Comparison of ENCODE assay signal across 11 cellular contexts in the genomic region with DNA sequence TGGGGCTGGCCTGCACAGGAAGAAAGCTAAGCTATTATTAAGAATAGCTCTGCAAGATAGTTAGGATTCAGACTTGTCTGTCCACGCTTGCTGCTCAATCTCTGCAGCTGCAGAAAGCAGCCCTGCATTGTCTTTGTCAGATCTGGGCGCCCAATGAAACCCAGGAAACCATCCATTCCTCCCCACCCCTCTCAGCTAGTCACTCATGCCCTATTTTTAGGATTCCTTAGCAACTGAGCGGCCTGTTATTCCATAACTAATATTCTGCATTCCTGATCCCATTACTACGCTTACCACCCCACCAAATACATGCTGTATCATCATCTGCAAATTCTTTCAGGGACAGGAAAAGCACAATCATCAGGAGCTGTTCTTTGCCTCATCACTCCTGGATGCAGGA. TPM values are rescaled to one million over a fixed set of nuclear protein-coding genes. Genes with fewer than 3 reads are reported as not detected.
DNase-seq lines count a peak whose midpoint lies in the region; ATAC-seq and TF ChIP-seq lines count a peak whose summit lies in the region.
"Had no signal": no experiment of that assay in that cellular context is flagged by ENCODE, and none has a peak within 500 bp of the region (broad histone marks: within the 10 kb centered on the region; RNA-seq: fewer than 3 reads in every experiment).

No MANE protein-coding gene starts in this region.

- peak overlapping the region; percentile 34; the same call in 1 of the 2 replicates for H2AFZ ChIP-seq in GM23338

- no peak for DNase-seq in GM23338 (ENCODE audit: low spot score)
- peak; percentile 16 for DNase-seq in astrocyte of the spinal cord (ENCODE audit: low read depth, low spot score)
- peak in 1 of 3 donors; percentile 53 for DNase-seq in right cardiac atrium
- DNase-seq in tibial artery, result no peak
- no peak for DNase-seq in mesothelial cell of epicardium (ENCODE audit: low spot score in 2 of 2, unreplicated experiment in 2 of 2)
- DNase-seq in NCI-H524 (lab: John Stamatoyannopoulos, UW), result no peak
- no peak for DNase-seq in activated CD4-positive, alpha-beta T cell treated with anti-CD3 and anti-CD28 coated beads, Interleukin-2, amount 10 ng/mL, durations not matched to agents 24 days and 14 days
- DNase-seq: activated B cell treated with CpG ODN at 0.5 μM for 24 hours, activated gamma-delta T cell treated with Interleukin-2 at 50 U/mL for 16 hours, left colon, NCI-H2081 had no signal

- no peak for TF ChIP-seq CTCF in GM23338 (conservative IDR thresholded peaks at IDR 0.05; ENCODE audit: low read depth in 2 of 2)
- TF ChIP-seq CTCF in astrocyte of the spinal cord (IDR thresholded peaks at IDR 0.05; ENCODE audit: low read depth, low read length), result no peak
- no peak for TF ChIP-seq CTCF in tibial artery (IDR thresholded peaks at IDR 0.05)
- no peak for TF ChIP-seq CTCF in mesothelial cell of epicardium (IDR thresholded peaks at IDR 0.05; ENCODE audit: unreplicated experiment)

- H3K9me3 Mint-ChIP-seq in GM23338, result no peaks in the 10 kb centered on the region
- no peaks in the 10 kb centered on the region for H3K9me3 Mint-ChIP-seq in mesothelial cell of epicardium
- no peaks in the 10 kb centered on the region for H3K9me3 Mint-ChIP-seq in activated CD4-positive, alpha-beta T cell treated with anti-CD3 and anti-CD28 coated beads, Interleukin-2, amount 10 ng/mL, durations not matched to agents 24 days and 14 days

- in situ Hi-C loops in astrocyte of the spinal cord (cut with HindIII; ENCODE audit: low sequenced_read_pairs), result no loop called here

- H3K4me3 ChIP-seq in GM23338 (no peak overlapping the region), astrocyte of the spinal cord (ENCODE audit: low read depth, low read length) (no peak overlapping the region), right cardiac atrium (ENCODE audit: low read length) (no peak overlapping the region), tibial artery (no peak overlapping the region)

- no peaks in the 10 kb centered on the region for H3F3A ChIP-seq in GM23338 (replicated peaks; ENCODE audit: low read depth)

- H3K27ac Mint-ChIP-seq in GM23338 (no peak overlapping the region), mesothelial cell of epicardium (no peak overlapping the region)
- H3K27ac Mint-ChIP-seq in activated CD4-positive, alpha-beta T cell treated with anti-CD3 and anti-CD28 coated beads, Interleukin-2, amount 10 ng/mL, durations not matched to agents 24 days and 14 days, result no peak overlapping the region

- peaks cover 15% of the 10 kb centered on the region; the same call in 2 of the 3 replicates for H3K4me1 Mint-ChIP-seq in GM23338
- H3K4me1 Mint-ChIP-seq in mesothelial cell of epicardium, result peaks cover 61% of the 10 kb centered on the region
- no peaks in the 10 kb centered on the region for H3K4me1 Mint-ChIP-seq in activated CD4-positive, alpha-beta T cell treated with anti-CD3 and anti-CD28 coated beads, Interleukin-2, amount 10 ng/mL, durations not matched to agents 24 days and 14 days

- H3K9me3 ChIP-seq in right cardiac atrium (ENCODE audit: control insufficient read depth, low read length), result no peaks in the 10 kb centered on the region
- H3K9me3 ChIP-seq in tibial artery, result no peaks in the 10 kb centered on the region

- 44% methylated on average over 4 of the region's 4 CpGs for WGBS in right cardiac atrium

- H3K4me3 Mint-ChIP-seq in GM23338 (no peak overlapping the region), mesothelial cell of epicardium (no peak overlapping the region)
- no peak overlapping the region for H3K4me3 Mint-ChIP-seq in activated CD4-positive, alpha-beta T cell treated with anti-CD3 and anti-CD28 coated beads, Interleukin-2, amount 10 ng/mL, durations not matched to agents 24 days and 14 days

- H3K9me2 ChIP-seq in GM23338 (ENCODE audit: insufficient read depth), result no peaks in the 10 kb centered on the region

- ATAC-seq in GM23338, result no peak
- peak; percentile 87 to 88 for ATAC-seq in right cardiac atrium
- ATAC-seq: left colon had no signal

- peaks cover 1% of the 10 kb centered on the region for H3K27me3 Mint-ChIP-seq in GM23338 (ENCODE audit: insufficient read depth, low read depth, poor library complexity)
- no peaks in the 10 kb centered on the region for H3K27me3 Mint-ChIP-seq in mesothelial cell of epicardium (ENCODE audit: low read depth)
- peaks cover 38% of the 10 kb centered on the region for H3K27me3 Mint-ChIP-seq in activated CD4-positive, alpha-beta T cell treated with anti-CD3 and anti-CD28 coated beads, Interleukin-2, amount 10 ng/mL, durations not matched to agents 24 days and 14 days

- H3K27ac ChIP-seq in GM23338 (ENCODE audit: low read depth) (no peak overlapping the region), right cardiac atrium (ENCODE audit: low read length) (peak overlapping the region; percentile 69), tibial artery (peak overlapping the region; percentile 37 to 70)

- intact Hi-C loops in right cardiac atrium (cut with DNase I) (no loop called here), tibial artery (cut with DNase I; ENCODE audit: low total_unique reads) (no loop called here)
- intact Hi-C loops in activated CD4-positive, alpha-beta T cell treated with anti-CD3 and anti-CD28 coated beads, Interleukin-2, amount 10 ng/mL, durations not matched to agents 24 days and 14 days (cut with micrococcal nuclease), result no loop called here

- no peaks in the 10 kb centered on the region for H4K20me1 ChIP-seq in GM23338 (replicated peaks; ENCODE audit: insufficient read depth)

- no peak overlapping the region for H3K4me2 ChIP-seq in GM23338

- H3K27me3 ChIP-seq in GM23338 (ENCODE audit: insufficient read depth), result no peaks in the 10 kb centered on the region
- no peaks in the 10 kb centered on the region for H3K27me3 ChIP-seq in right cardiac atrium (ENCODE audit: control insufficient read depth, insufficient read depth)
- no peaks in the 10 kb centered on the region for H3K27me3 ChIP-seq in tibial artery

- no peaks in the 10 kb centered on the region for H3K79me2 ChIP-seq in GM23338 (replicated peaks; ENCODE audit: insufficient read depth)

- H3K36me3 Mint-ChIP-seq in GM23338 (ENCODE audit: low read depth) (no peaks in the 10 kb centered on the region), mesothelial cell of epicardium (no peaks in the 10 kb centered on the region)
- no peaks in the 10 kb centered on the region for H3K36me3 Mint-ChIP-seq in activated CD4-positive, alpha-beta T cell treated with anti-CD3 and anti-CD28 coated beads, Interleukin-2, amount 10 ng/mL, durations not matched to agents 24 days and 14 days (ENCODE audit: low read depth)

- H3K4me1 ChIP-seq in GM23338 (ENCODE audit: insufficient read depth) (peaks cover 11% of the 10 kb centered on the region), right cardiac atrium (ENCODE audit: control insufficient read depth, insufficient read depth, low read length) (peaks cover 4% of the 10 kb centered on the region), tibial artery (peaks cover 0 to 33% (median 20%) of the 10 kb centered on the region in 4 donors)

- H3K36me3 ChIP-seq in GM23338 (ENCODE audit: insufficient read depth), result no peaks in the 10 kb centered on the region
- no peaks in the 10 kb centered on the region for H3K36me3 ChIP-seq in tibial artery

TF ChIP-seq in GM23338, 12 proteins besides CTCF, POLR2A, EP300 and RAD21 (continues in another document):
- TF ChIP-seq ZNF114 (CRISPR knock-in tag; IDR thresholded peaks at IDR 0.05) (no peak), JUNB (IDR thresholded peaks at IDR 0.05; ENCODE audit: unreplicated experiment) (no peak), CREB1 (CRISPR knock-in tag; IDR thresholded peaks at IDR 0.05; ENCODE audit: low read depth) (no peak), STAT1 (IDR thresholded peaks at IDR 0.05; ENCODE audit: unreplicated experiment) (no peak), EZH2phosphoT487 (IDR thresholded peaks at IDR 0.05; ENCODE audit: unreplicated experiment) (no peak)
- TF ChIP-seq, protein P1, sequence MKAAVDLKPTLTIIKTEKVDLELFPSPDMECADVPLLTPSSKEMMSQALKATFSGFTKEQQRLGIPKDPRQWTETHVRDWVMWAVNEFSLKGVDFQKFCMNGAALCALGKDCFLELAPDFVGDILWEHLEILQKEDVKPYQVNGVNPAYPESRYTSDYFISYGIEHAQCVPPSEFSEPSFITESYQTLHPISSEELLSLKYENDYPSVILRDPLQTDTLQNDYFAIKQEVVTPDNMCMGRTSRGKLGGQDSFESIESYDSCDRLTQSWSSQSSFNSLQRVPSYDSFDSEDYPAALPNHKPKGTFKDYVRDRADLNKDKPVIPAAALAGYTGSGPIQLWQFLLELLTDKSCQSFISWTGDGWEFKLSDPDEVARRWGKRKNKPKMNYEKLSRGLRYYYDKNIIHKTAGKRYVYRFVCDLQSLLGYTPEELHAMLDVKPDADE (IDR thresholded peaks at IDR 0.05), result no peak
- TF ChIP-seq, protein P2, sequence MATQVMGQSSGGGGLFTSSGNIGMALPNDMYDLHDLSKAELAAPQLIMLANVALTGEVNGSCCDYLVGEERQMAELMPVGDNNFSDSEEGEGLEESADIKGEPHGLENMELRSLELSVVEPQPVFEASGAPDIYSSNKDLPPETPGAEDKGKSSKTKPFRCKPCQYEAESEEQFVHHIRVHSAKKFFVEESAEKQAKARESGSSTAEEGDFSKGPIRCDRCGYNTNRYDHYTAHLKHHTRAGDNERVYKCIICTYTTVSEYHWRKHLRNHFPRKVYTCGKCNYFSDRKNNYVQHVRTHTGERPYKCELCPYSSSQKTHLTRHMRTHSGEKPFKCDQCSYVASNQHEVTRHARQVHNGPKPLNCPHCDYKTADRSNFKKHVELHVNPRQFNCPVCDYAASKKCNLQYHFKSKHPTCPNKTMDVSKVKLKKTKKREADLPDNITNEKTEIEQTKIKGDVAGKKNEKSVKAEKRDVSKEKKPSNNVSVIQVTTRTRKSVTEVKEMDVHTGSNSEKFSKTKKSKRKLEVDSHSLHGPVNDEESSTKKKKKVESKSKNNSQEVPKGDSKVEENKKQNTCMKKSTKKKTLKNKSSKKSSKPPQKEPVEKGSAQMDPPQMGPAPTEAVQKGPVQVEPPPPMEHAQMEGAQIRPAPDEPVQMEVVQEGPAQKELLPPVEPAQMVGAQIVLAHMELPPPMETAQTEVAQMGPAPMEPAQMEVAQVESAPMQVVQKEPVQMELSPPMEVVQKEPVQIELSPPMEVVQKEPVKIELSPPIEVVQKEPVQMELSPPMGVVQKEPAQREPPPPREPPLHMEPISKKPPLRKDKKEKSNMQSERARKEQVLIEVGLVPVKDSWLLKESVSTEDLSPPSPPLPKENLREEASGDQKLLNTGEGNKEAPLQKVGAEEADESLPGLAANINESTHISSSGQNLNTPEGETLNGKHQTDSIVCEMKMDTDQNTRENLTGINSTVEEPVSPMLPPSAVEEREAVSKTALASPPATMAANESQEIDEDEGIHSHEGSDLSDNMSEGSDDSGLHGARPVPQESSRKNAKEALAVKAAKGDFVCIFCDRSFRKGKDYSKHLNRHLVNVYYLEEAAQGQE (IDR thresholded peaks at IDR 0.05; ENCODE audit: unreplicated experiment), result no peak

RNA-seq across cellular contexts. Expression of gene APC, which starts 52.9 kb away (rescaled TPM):
- 45.3 and 62.9 TPM in 2 replicates for total RNA-seq in GM23338 (2014; rRNA removed; shearing (Covaris generic))
- polyA plus RNA-seq in GM23338 (2016; fragmentation: Nextera tagmentation; extraction: Ambion mirVana) (34.8 and 42.4 TPM in 2 replicates), right cardiac atrium (5.4 TPM)
- total RNA-seq in right cardiac atrium (10 to 100 TPM; 41.2 to 46.3 (median 41.8) TPM), mesothelial cell of epicardium (53.7 to 56.3 TPM (median 54.6 TPM) in 3 replicates)
- total RNA-seq in activated CD4-positive, alpha-beta T cell treated with anti-CD3 and anti-CD28 coated beads, Interleukin-2, amount 10 ng/mL, durations not matched to agents 24 days and 14 days, result 19.1 and 20.4 TPM in 2 replicates
